8 cellular contexts compared by ENCODE assay signal in the genomic region with DNA sequence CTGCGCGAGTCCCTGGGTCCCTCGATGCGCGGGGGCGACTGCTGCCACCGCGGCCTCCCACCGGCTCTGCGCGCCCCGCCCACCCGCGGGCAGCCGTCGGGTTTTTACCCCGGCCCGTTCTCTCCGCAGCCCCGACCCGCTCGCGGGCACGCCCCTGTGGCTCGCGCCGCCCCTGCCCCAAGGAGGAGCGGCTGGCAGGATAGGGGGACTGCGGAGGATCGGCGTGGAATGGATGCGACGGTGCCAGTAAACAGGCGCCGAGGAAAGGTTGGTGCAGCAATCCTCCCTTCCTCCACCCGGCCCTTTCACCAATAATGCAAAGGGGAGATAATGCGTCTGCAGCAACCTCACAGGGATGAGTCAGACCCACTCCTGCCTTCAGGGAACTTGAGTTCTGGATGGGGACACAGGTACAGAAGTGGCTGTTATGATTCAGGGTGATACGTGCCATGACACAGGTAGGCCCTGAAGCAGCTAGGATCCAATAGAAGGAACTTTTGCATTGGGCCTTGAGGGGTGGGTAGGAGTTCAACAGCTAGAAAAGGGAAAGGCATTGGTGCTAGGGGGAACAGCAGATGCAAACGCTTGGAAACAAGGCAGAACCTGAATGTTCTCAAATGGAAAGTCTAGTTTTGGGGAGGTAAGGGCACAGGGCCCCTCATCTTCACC. TPM values are rescaled to one million over a fixed set of nuclear protein-coding genes. Genes with fewer than 3 reads are reported as not detected.
DNase-seq lines count a peak whose midpoint lies in the region; ATAC-seq and TF ChIP-seq lines count a peak whose summit lies in the region.

No MANE protein-coding gene starts in this region.

- peaks cover 16% of the 10 kb centered on the region for H3K4me1 Mint-ChIP-seq in brain
- H3K4me1 Mint-ChIP-seq in natural killer cell: peaks cover 2% of the 10 kb centered on the region in 2 donors

- DNase-seq in natural killer cell (no peak), NK-92 (lab: John Stamatoyannopoulos, UW; ENCODE audit: unreplicated experiment) (no peak), DMS153 treated with DMSO at 0.1 percent for 48 hours (lab: John Stamatoyannopoulos, UW; ENCODE audit: unreplicated experiment) (no peak), ecto neural progenitor cell (ENCODE audit: low spot score) (no peak)

- H3K27ac Mint-ChIP-seq in brain: no peak overlapping the region
- no peak overlapping the region for H3K27ac Mint-ChIP-seq in natural killer cell

- H3K9me3 Mint-ChIP-seq in brain (peaks cover 2 to 7% (median 3%) of the 10 kb centered on the region in 5 experiments), natural killer cell (peaks cover 0 to 3% of the 10 kb centered on the region in 2 donors)

- H3K4me3 Mint-ChIP-seq in brain (peak overlapping the region; percentile 30 to 71 (median 63)), natural killer cell (peak overlapping the region; percentile 31)

- ATAC-seq in HG02870 (IDR thresholded peaks at IDR 0.05; ENCODE audit: unreplicated experiment): peak; percentile 19
- peak in 1 of 3 donors; percentile 8 for ATAC-seq in natural killer cell
- ATAC-seq in HG03025 (IDR thresholded peaks at IDR 0.05; ENCODE audit: low FRiP score, unreplicated experiment): no peak

- peak overlapping the region; percentile 17; the same call in 1 of the 2 replicates for H3K4me3 ChIP-seq in GM08714 (ENCODE audit: low read length)

- H3K36me3 Mint-ChIP-seq in brain: peaks cover 2% of the 10 kb centered on the region
- H3K36me3 Mint-ChIP-seq in natural killer cell: no peaks in the 10 kb centered on the region

- TF ChIP-seq CTCF in brain (conservative IDR thresholded peaks at IDR 0.05) (no peak), natural killer cell (IDR thresholded peaks at IDR 0.05) (no peak)

- intact Hi-C loops in natural killer cell (cut with micrococcal nuclease): no loop called here

- H3K27me3 Mint-ChIP-seq in brain (peaks cover 63% of the 10 kb centered on the region), natural killer cell (ENCODE audit: low read depth in 2 of 2) (peaks cover 0 to 6% of the 10 kb centered on the region in 2 donors)

RNA-seq across cellular contexts. Expression of a gene that starts 0.6 kb away (rescaled TPM):
- polyA plus RNA-seq in brain (ENCODE audit: insufficient read depth, low read depth, low replicate concordance): 3.1 TPM
- 1 to 10 TPM in 2 of 3 donors, under 1 TPM in 1; 0.60 to 7.1 (median 4.4) TPM for total RNA-seq in natural killer cell
